Comparison of ENCODE assay signal across 26 cellular contexts in the genomic region with DNA sequence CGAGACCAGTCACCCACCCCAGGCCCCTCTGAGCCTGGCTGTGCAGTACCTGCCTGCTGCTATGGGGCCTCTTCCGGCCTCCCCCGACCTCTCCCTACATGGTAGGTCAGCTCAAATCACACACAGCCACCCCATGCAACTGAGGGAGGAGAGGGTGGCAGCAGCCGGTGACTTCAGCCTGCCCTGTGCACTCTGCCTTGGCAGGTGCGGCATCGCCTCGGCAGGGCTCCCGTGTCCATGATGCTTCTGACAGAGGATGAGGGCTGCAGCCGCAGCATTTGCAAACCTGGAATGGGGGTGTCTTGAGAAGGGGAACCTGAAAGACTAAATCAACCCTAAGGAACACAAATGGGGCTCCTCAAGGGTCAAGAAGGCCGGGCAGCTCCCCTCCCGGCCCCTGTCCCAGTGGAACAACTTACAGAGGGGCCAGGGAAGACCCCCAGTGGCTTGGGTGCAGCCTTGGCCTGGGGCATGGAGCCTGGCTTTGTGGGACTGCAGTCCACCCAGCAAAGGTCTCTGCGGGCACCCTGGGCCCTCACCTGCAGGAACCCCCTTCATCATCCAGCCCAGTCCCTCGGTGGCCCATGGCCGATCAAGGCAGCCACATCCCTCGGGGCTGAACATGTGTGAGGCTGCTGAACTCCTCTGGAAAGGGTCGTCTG. TPM values are rescaled to one million over a fixed set of nuclear protein-coding genes. Genes with fewer than 3 reads are reported as not detected.
"Had no signal": no experiment of that assay in that cellular context is flagged by ENCODE, and none has a peak within 500 bp of the region (broad histone marks: within the 10 kb centered on the region; RNA-seq: fewer than 3 reads in every experiment).

No MANE protein-coding gene starts in this region.

- DNase-seq: activated CD4-positive, alpha-beta T cell treated with anti-CD3 and anti-CD28 coated beads for 36 hours; activated CD4-positive, alpha-beta T cell treated with anti-CD3 and anti-CD28 coated beads, Interleukin-2, amount 50 U/mL, for 4 hours; activated naive CD4-positive, alpha-beta T cell; activated T-cell treated with anti-CD3 and anti-CD28 coated beads, Interleukin-2, amount 50 U/mL, for 1 hour; adrenal gland; colonic mucosa; heart right ventricle; islet precursor cell; left cardiac atrium; mesenchymal stem cell; mucosa of descending colon; nephron progenitor cell; nucleus accumbens; sigmoid colon; stimulated activated CD4-positive, alpha-beta T cell treated with anti-CD3 and anti-CD28 coated beads, Interleukin-2, amount 100 ng/mL, for 48 hours; stimulated activated naive CD4-positive, alpha-beta T cell; T-helper 9 cell had no signal

- H3K27me3 ChIP-seq: adrenal gland, colonic mucosa, sigmoid colon had no signal

- H3K36me3 Mint-ChIP-seq: WTC11 had no signal

- H3K4me1 Mint-ChIP-seq: WTC11 had no signal

- H3K4me3 ChIP-seq: adrenal gland, colonic mucosa, heart right ventricle, mucosa of descending colon, sigmoid colon, smooth muscle cell, thoracic aorta had no signal

- H3K9me3 ChIP-seq: adrenal gland, colonic mucosa, heart right ventricle, mucosa of descending colon, sigmoid colon, thoracic aorta had no signal

- H3K27ac Mint-ChIP-seq: activated CD4-positive, alpha-beta T cell treated with anti-CD3 and anti-CD28 coated beads for 36 hours; activated naive CD8-positive, alpha-beta T cell; nephron progenitor cell; WTC11 had no signal

- FAIRE-seq: astrocyte had no signal

- H3K36me3 ChIP-seq: adrenal gland, colonic mucosa, heart right ventricle, sigmoid colon, thoracic aorta had no signal

- H3K27ac ChIP-seq: adrenal gland, colonic mucosa, heart right ventricle, sigmoid colon, thoracic aorta had no signal

- H3K27me3 Mint-ChIP-seq: activated CD4-positive, alpha-beta T cell treated with anti-CD3 and anti-CD28 coated beads for 36 hours; activated naive CD8-positive, alpha-beta T cell had no signal

- ATAC-seq: activated CD4-positive, alpha-beta T cell treated with anti-CD3 and anti-CD28 coated beads for 36 hours; mucosa of descending colon; WTC11 had no signal

- H3K4me3 Mint-ChIP-seq: activated CD4-positive, alpha-beta T cell treated with anti-CD3 and anti-CD28 coated beads for 36 hours; activated naive CD8-positive, alpha-beta T cell; nephron progenitor cell; WTC11 had no signal

- H3K4me1 ChIP-seq: adrenal gland, colonic mucosa, heart right ventricle, sigmoid colon had no signal

- H3K9me3 Mint-ChIP-seq: WTC11 had no signal

RNA-seq across cellular contexts. Expression of a gene that starts 6.7 kb away (rescaled TPM):
- total RNA-seq: epithelial cell of proximal tubule, fibroblast of villous mesenchyme, lower leg skin, thoracic aorta, urinary bladder had no signal
